Comparison of ENCODE assay signal across 8 cellular contexts in the genomic region with DNA sequence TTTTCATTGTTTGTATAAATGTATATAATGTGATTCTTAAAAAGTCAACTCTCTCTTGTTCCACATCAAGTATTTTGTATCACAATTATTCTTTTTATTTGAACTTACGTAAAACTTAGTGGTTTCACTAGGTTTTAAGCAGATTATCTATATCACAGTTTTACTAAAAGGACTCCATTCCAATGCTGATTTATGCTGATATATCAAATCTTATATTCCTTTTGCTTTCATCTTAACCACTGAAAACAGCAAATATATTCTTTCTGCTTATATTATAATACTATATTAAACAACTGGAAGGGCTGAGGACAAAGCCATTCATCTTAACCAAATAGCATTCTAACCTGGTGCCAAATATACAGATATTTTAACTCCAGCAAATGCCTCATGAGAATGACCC.
"Had no signal": no experiment of that assay in that cellular context is flagged by ENCODE, and none has a peak within 500 bp of the region (broad histone marks: within the 10 kb centered on the region; RNA-seq: fewer than 3 reads in every experiment).

No MANE protein-coding gene starts in this region.

- H3K4me3 ChIP-seq: GM23248 had no signal

- H3K4me3 Mint-ChIP-seq: H9 had no signal

- H3K27ac ChIP-seq: GM23248 had no signal

- H3K27ac Mint-ChIP-seq: H9 had no signal

- FAIRE-seq: H1, H54, HTR-8/SVneo had no signal

- H3K9me3 Mint-ChIP-seq: H9 had no signal

- H2AFZ ChIP-seq: GM23248 had no signal

- H3K9ac ChIP-seq: GM23248 had no signal

- DNase-seq: GM23248, H9, HCEC 1CT, Kasumi-1, KG1 had no signal
